ENCODE assay signal across 1 cellular context in the genomic region with DNA sequence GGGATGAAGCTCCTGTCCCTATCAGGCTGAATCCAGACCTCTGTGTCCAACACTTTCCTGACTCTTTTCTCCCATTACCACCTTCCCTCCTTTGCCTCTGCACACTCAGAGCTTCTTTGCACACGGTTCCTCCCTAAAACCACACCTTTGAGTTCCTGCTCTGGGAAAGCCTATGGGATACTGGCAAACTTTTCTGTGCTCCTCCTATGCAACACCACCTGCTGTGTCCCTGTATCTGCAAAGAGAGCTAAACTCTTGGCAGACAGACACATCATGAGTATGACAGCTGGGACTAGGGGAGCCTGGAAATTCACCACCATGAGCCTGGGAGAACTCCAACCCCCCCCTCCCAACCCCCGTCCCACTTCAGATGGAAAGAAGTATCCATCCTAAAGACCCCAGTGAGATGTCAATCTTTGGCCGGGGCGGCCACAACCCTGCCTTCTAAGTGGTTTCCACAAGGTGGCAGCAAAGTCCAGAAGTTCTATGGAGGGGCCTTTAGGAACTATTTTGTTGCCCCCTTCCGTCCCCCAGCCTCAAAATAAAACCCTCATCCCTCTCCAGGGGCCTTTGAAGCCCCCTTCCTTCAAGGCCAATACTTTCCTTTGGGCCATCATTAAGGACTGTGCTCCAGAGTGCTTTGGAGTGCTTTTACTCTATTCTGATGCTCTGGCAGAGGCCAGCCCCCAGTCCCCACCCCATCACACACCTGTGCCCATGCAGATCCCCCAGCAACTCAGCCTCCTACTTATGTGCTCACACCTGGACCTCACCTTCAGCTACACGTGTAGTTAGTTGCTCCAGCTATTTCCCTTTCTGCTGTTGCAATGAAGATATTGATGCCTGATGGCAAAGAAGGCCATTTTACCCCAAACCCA.
TF ChIP-seq lines count a peak whose summit lies in the region.

No MANE protein-coding gene starts in this region.

TF ChIP-seq in IMR-90, 13 proteins besides CTCF, POLR2A, EP300 and RAD21:
- peak; percentile 60 for TF ChIP-seq SMC3 (IDR thresholded peaks at IDR 0.05; ENCODE audit: low read depth, low read length)
- TF ChIP-seq MXI1 (IDR thresholded peaks at IDR 0.05; ENCODE audit: borderline replicate concordance, low read depth, low read length): no peak
- no peak for TF ChIP-seq MAZ (IDR thresholded peaks at IDR 0.05; ENCODE audit: borderline replicate concordance, low read depth, low read length)
